14 cellular contexts compared by ENCODE assay signal in genomic region chr6:88494401-88495140, GRCh38.
DNase-seq lines count a peak whose midpoint lies in the region; ATAC-seq and TF ChIP-seq lines count a peak whose summit lies in the region.
"Had no signal": no experiment of that assay in that cellular context is flagged by ENCODE, and none has a peak within 500 bp of the region (broad histone marks: within the 10 kb centered on the region; RNA-seq: fewer than 3 reads in every experiment).

No MANE protein-coding gene starts in this region.

- TF ChIP-seq CTCF in OCI-LY1 (IDR thresholded peaks at IDR 0.05; ENCODE audit: low read length): no peak

- TF ChIP-seq POLR2A in GM18526 (IDR thresholded peaks at IDR 0.05; ENCODE audit: extremely low read depth, insufficient read length): peak; percentile 14

- POLR2A ChIA-PET in activated CD4-positive, alpha-beta memory T cell treated with anti-CD3 and anti-CD28 coated beads for 36 hours (lab: Charles Lee): no interaction called here

- no peaks in the 10 kb centered on the region for H3K4me1 Mint-ChIP-seq in activated CD4-positive, alpha-beta memory T cell treated with anti-CD3 and anti-CD28 coated beads for 36 hours (ENCODE audit: low read depth)

- ATAC-seq in GM21390 (IDR thresholded peaks at IDR 0.05; ENCODE audit: unreplicated experiment) (peak; percentile 73), HG03039 (IDR thresholded peaks at IDR 0.05; ENCODE audit: unreplicated experiment) (peak; percentile 43)
- ATAC-seq: K562; naive thymus-derived CD4-positive, alpha-beta T cell had no signal

- intact Hi-C loops in activated CD4-positive, alpha-beta memory T cell treated with anti-CD3 and anti-CD28 coated beads for 36 hours (cut with micrococcal nuclease): no loop called here

- peak overlapping the region; percentile 39; the same call in 1 of the 2 replicates for H3K9ac ChIP-seq in OCI-LY1 (ENCODE audit: low read length)

- H3K27me3 ChIP-seq in OCI-LY1 (ENCODE audit: insufficient read depth, low read length): no peaks in the 10 kb centered on the region
- H3K27me3 ChIP-seq: stomach had no signal

- H3K4me3 ChIP-seq in OCI-LY1 (ENCODE audit: low read depth, low read length, poor library complexity, severe bottlenecking): no peak overlapping the region
- H3K4me3 ChIP-seq: K562, SK-N-MC, stomach had no signal

- CTCF ChIA-PET in activated CD4-positive, alpha-beta memory T cell treated with anti-CD3 and anti-CD28 coated beads for 36 hours (lab: Charles Lee): no interaction called here

- H3K9me3 Mint-ChIP-seq in activated CD4-positive, alpha-beta memory T cell treated with anti-CD3 and anti-CD28 coated beads for 36 hours: peaks cover 2% of the 10 kb centered on the region

- no peaks in the 10 kb centered on the region for H3K9me2 ChIP-seq in OCI-LY1 (ENCODE audit: low read depth, low read length)

- H3K9me3 ChIP-seq in OCI-LY1 (ENCODE audit: low read length): peaks cover 3% of the 10 kb centered on the region
- H3K9me3 ChIP-seq: stomach had no signal

- H3F3A ChIP-seq in OCI-LY1 (ENCODE audit: insufficient read depth, low read length): no peaks in the 10 kb centered on the region

- peak overlapping the region; percentile 28 for H3K4me2 ChIP-seq in OCI-LY1 (ENCODE audit: low read length)

- no peak overlapping the region for H3K27ac Mint-ChIP-seq in activated CD4-positive, alpha-beta memory T cell treated with anti-CD3 and anti-CD28 coated beads for 36 hours
- H3K27ac Mint-ChIP-seq: naive thymus-derived CD4-positive, alpha-beta T cell had no signal

- peaks cover 29% of the 10 kb centered on the region for H3K4me1 ChIP-seq in OCI-LY1 (ENCODE audit: insufficient read depth, low read length, severe bottlenecking)
- H3K4me1 ChIP-seq: stomach had no signal

- no peak overlapping the region for H3K4me3 Mint-ChIP-seq in activated CD4-positive, alpha-beta memory T cell treated with anti-CD3 and anti-CD28 coated beads for 36 hours
- H3K4me3 Mint-ChIP-seq: naive thymus-derived CD4-positive, alpha-beta T cell had no signal

- H3K27me3 Mint-ChIP-seq in activated CD4-positive, alpha-beta memory T cell treated with anti-CD3 and anti-CD28 coated beads for 36 hours: peaks cover 3% of the 10 kb centered on the region

- no peaks in the 10 kb centered on the region for H3K36me3 ChIP-seq in OCI-LY1 (ENCODE audit: insufficient read depth, low read length)
- H3K36me3 ChIP-seq: stomach had no signal

- H3K27ac ChIP-seq in OCI-LY1 (ENCODE audit: low read depth, low read length, poor library complexity, severe bottlenecking): peak overlapping the region; percentile 88
- H3K27ac ChIP-seq: SK-N-MC, stomach had no signal

- no peaks in the 10 kb centered on the region for H3K79me2 ChIP-seq in OCI-LY1 (ENCODE audit: insufficient read depth, low read length)

- no peak overlapping the region for H2AFZ ChIP-seq in OCI-LY1 (ENCODE audit: low read length)

- H4K20me1 ChIP-seq in OCI-LY1 (ENCODE audit: insufficient read depth, low read length): no peaks in the 10 kb centered on the region

- H3K36me3 Mint-ChIP-seq in activated CD4-positive, alpha-beta memory T cell treated with anti-CD3 and anti-CD28 coated beads for 36 hours: no peaks in the 10 kb centered on the region
- H3K36me3 Mint-ChIP-seq: naive thymus-derived CD4-positive, alpha-beta T cell had no signal

- DNase-seq in D341Med (ENCODE audit: low spot score): no peak
- no peak for DNase-seq in NCI-H187 treated with DMSO at 0.1 percent for 48 hours (lab: John Stamatoyannopoulos, UW)
- DNase-seq in activated CD4-positive, alpha-beta memory T cell treated with anti-CD3 and anti-CD28 coated beads for 36 hours: no peak
- no peak for DNase-seq in dermis blood vessel endothelial cell
- DNase-seq: anterior cingulate cortex; naive thymus-derived CD4-positive, alpha-beta T cell; NCI-H226; stomach had no signal
